In the genomic region with DNA sequence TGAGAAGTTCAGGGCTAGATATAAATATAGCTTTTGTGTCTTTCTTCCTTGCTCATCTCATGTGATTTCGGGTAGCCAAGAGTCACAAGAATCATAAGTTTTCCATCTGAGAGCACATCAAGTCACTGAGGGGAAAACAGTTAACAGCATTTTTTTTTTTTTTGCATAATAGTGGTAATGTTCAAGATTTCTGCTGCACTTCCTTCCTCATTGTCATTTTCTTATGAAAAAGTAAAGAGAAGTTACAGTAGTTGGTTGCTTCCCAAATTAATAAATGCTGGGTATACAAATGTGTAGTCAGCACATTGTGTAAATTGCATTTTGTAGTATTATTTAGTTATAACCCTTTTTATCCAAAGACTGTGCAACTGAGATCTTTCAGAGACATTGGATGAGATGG, we compare ENCODE assay signal across 15 cellular contexts.
DNase-seq lines count a peak whose midpoint lies in the region; ATAC-seq, FAIRE-seq and TF ChIP-seq lines count a peak whose summit lies in the region.
"Had no signal": no experiment of that assay in that cellular context is flagged by ENCODE, and none has a peak within 500 bp of the region (broad histone marks: within the 10 kb centered on the region; RNA-seq: fewer than 3 reads in every experiment).

No MANE protein-coding gene starts in this region.

- H3K27ac ChIP-seq in lower lobe of right lung (peak overlapping the region; percentile 34), substantia nigra (ENCODE audit: low read depth, low read length, poor library complexity, severe bottlenecking) (peak overlapping the region; percentile 81)

- ATAC-seq in lower lobe of right lung (peak in 1 of 2 donors; percentile 30), HG02571 (IDR thresholded peaks at IDR 0.05; ENCODE audit: unreplicated experiment) (no peak), HG03460 (IDR thresholded peaks at IDR 0.05; ENCODE audit: unreplicated experiment) (no peak), HG02642 (IDR thresholded peaks at IDR 0.05; ENCODE audit: poor library complexity, unreplicated experiment) (no peak)
- ATAC-seq: esophagus mucosa; HCT116; mucosa of descending colon; stimulated activated naive CD8-positive, alpha-beta T cell treated with anti-CD3 and anti-CD28 coated beads, Interleukin-15, Interleukin-2, amounts not matched to agents 100 U/mL and 50 U/mL, for 24 hours had no signal

- H3K4me1 ChIP-seq in lower lobe of right lung, result peaks cover 56% of the 10 kb centered on the region

- DNase-seq in H54 (ENCODE audit: insufficient read length, low spot score) (no peak), SK-MEL-5 (ENCODE audit: low read depth, low spot score) (peak; percentile 92), lower lobe of right lung (no peak), substantia nigra (lab: John Stamatoyannopoulos, UW) (no peak)
- DNase-seq: mucosa of descending colon; stimulated activated CD4-positive, alpha-beta T cell treated with anti-CD3 and anti-CD28 coated beads, Interleukin-4, amount 100 ng/mL, for 4 hours; stimulated activated naive CD8-positive, alpha-beta T cell treated with anti-CD3 and anti-CD28 coated beads, Interleukin-15, Interleukin-2, amounts not matched to agents 100 U/mL and 50 U/mL, for 24 hours; T-helper 1 cell had no signal

- intact Hi-C loops in lower lobe of right lung (cut with DNase I), result no loop called here

- in situ Hi-C loops in SK-MEL-5 (cut with HindIII; ENCODE audit: low pct_unique_long_range_greater_than_20kb, low sequenced_read_pairs), result no loop called here

- no peak overlapping the region for H3K4me3 ChIP-seq in lower lobe of right lung
- H3K4me3 ChIP-seq: mucosa of descending colon had no signal

- H3K27me3 ChIP-seq in lower lobe of right lung (ENCODE audit: low read depth), result no peaks in the 10 kb centered on the region

- FAIRE-seq in H54 (lab: Jason Lieb, UNC), result peak; percentile 62
- FAIRE-seq: colon, D721Med had no signal

- H3K9me3 ChIP-seq in lower lobe of right lung, result no peaks in the 10 kb centered on the region
- H3K9me3 ChIP-seq: mucosa of descending colon had no signal

- TF ChIP-seq POLR2A in H54 (IDR thresholded peaks at IDR 0.05; ENCODE audit: low read depth, low read length), result no peak

- TF ChIP-seq CTCF in lower lobe of right lung (IDR thresholded peaks at IDR 0.05), result no peak

- peaks cover 39% of the 10 kb centered on the region for H3K36me3 ChIP-seq in lower lobe of right lung
